ENCODE assay signal across 16 cellular contexts in the genomic region with DNA sequence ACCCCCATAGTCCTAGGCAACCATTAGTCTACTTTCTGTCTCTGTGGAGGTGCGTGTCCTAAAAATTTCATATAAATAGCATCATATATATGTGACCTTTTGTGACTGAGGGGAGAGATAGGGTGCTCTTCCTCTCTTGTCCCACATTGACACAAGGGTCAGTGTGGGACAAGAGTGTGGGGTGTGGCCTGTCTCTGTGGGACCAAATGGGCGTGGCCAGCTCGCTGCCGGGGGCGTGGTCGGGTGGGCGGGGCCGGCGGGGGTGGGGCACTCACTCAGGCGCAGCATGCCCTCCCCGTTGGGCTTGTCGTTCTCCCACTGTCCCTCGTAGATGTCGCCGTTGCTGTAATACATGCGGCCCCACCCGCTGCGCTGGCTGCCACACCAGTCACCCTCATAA. TPM values are rescaled to one million over a fixed set of nuclear protein-coding genes. Genes with fewer than 3 reads are reported as not detected.
"Had no signal": no experiment of that assay in that cellular context is flagged by ENCODE, and none has a peak within 500 bp of the region (broad histone marks: within the 10 kb centered on the region; RNA-seq: fewer than 3 reads in every experiment).

No MANE protein-coding gene starts in this region.

- H3K27me3 Mint-ChIP-seq: activated T-helper 17 cell treated with anti-CD3 and anti-CD28 coated beads, Interleukin-2, amount 50 U/mL, for 72 hours; stimulated activated naive B cell treated with anti-CD40 and anti-IgM and Interleukin-4, amounts not matched to agents 10 μg/mL and 1 μg/mL and 100 μg/mL, for 72 hours had no signal

- H3K27ac ChIP-seq: ascending aorta, breast epithelium, VCaP had no signal

- H3K9me3 Mint-ChIP-seq: activated naive CD4-positive, alpha-beta T cell treated with anti-CD3 and anti-CD28 coated beads for 36 hours; activated T-helper 17 cell treated with anti-CD3 and anti-CD28 coated beads, Interleukin-2, amount 50 U/mL, for 72 hours; natural killer cell had no signal

- H3K9me3 ChIP-seq: ascending aorta, breast epithelium, mucosa of descending colon had no signal

- H3K36me3 ChIP-seq: ascending aorta, breast epithelium had no signal

- H3K36me3 Mint-ChIP-seq: natural killer cell had no signal

- DNase-seq: activated CD4-positive, alpha-beta T cell treated with anti-CD3 and anti-CD28 coated beads for 4 hours; activated naive CD4-positive, alpha-beta T cell treated with anti-CD3 and anti-CD28 coated beads for 36 hours; cerebellar nuclear complex; islet precursor cell; mammary epithelial cell; mucosa of descending colon; natural killer cell; posterior cingulate gyrus; stimulated activated naive B cell treated with anti-CD40 and anti-IgM and Interleukin-4, amounts not matched to agents 10 μg/mL and 1 μg/mL and 100 μg/mL, for 72 hours; T-helper 1 cell; trophoblast cell had no signal

- H3K4me3 ChIP-seq: ascending aorta, breast epithelium, mucosa of descending colon had no signal

- H3K4me3 Mint-ChIP-seq: activated naive CD4-positive, alpha-beta T cell treated with anti-CD3 and anti-CD28 coated beads for 36 hours; activated T-helper 17 cell treated with anti-CD3 and anti-CD28 coated beads, Interleukin-2, amount 50 U/mL, for 72 hours; natural killer cell; stimulated activated naive B cell treated with anti-CD40 and anti-IgM and Interleukin-4, amounts not matched to agents 10 μg/mL and 1 μg/mL and 100 μg/mL, for 72 hours had no signal

- H3K27ac Mint-ChIP-seq: activated T-helper 17 cell treated with anti-CD3 and anti-CD28 coated beads, Interleukin-2, amount 50 U/mL, for 72 hours; natural killer cell had no signal

- H3K4me1 ChIP-seq: ascending aorta, breast epithelium had no signal

- H3K27me3 ChIP-seq: ascending aorta, breast epithelium had no signal

- ATAC-seq: left lobe of liver; mucosa of descending colon; natural killer cell; stimulated activated naive B cell treated with anti-CD40 and anti-IgM and Interleukin-4, amounts not matched to agents 10 μg/mL and 1 μg/mL and 100 μg/mL, for 72 hours had no signal

RNA-seq across cellular contexts. Expression of gene MORN3, which starts 15.5 kb away (rescaled TPM):
- total RNA-seq: ascending aorta, left lobe of liver, mammary epithelial cell had no signal
